Comparison of ENCODE assay signal across 9 cellular contexts in the genomic region with DNA sequence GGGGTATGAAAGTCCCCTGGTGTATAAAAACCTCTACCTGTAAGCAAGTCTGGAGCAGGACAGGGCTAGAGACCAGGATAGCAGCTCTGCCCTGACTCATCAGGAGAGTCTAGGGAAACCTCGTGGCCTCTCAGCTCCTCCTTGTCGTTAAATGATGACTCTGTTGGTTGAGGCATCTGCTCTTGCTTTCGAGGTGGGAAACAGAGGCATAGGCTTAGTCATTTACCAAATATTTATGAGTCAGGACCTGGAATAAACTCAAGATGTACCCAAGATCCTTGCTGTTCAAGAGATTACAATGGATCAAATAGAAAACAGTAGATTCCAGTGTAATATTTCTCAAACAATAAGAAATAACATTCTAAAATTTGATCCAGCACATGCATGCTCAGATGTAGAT. TPM values are rescaled to one million over a fixed set of nuclear protein-coding genes. Genes with fewer than 3 reads are reported as not detected.
DNase-seq lines count a peak whose midpoint lies in the region; ATAC-seq, FAIRE-seq and TF ChIP-seq lines count a peak whose summit lies in the region.
"Had no signal": no experiment of that assay in that cellular context is flagged by ENCODE, and none has a peak within 500 bp of the region (broad histone marks: within the 10 kb centered on the region; RNA-seq: fewer than 3 reads in every experiment).

No MANE protein-coding gene starts in this region.

- H3K4me1 Mint-ChIP-seq in astrocyte (ENCODE audit: low read depth, unreplicated experiment) (peaks cover 31% of the 10 kb centered on the region), memory B cell (peaks cover 37% of the 10 kb centered on the region)

- H3K4me2 ChIP-seq in astrocyte (ENCODE audit: low read length), result peak overlapping the region; percentile 70
- H3K4me2 ChIP-seq: KMS-11 had no signal

- H3K27ac Mint-ChIP-seq in astrocyte (ENCODE audit: unreplicated experiment) (peak overlapping the region; percentile 85), memory B cell (peak overlapping the region; percentile 28)

- no peak overlapping the region for H2AFZ ChIP-seq in astrocyte (ENCODE audit: low read depth, low read length)

- H4K20me1 ChIP-seq in astrocyte (ENCODE audit: insufficient read depth, low read length), result peaks cover 4% of the 10 kb centered on the region

- H3K9me3 Mint-ChIP-seq in astrocyte (ENCODE audit: unreplicated experiment), result peaks cover 3% of the 10 kb centered on the region
- peaks cover 3% of the 10 kb centered on the region for H3K9me3 Mint-ChIP-seq in memory B cell

- peak overlapping the region; percentile 78 for H3K9ac ChIP-seq in astrocyte (ENCODE audit: low read length)
- H3K9ac ChIP-seq: KMS-11 had no signal

- H3K27ac ChIP-seq in astrocyte (ENCODE audit: low read depth, low read length), result peak overlapping the region; percentile 97
- H3K27ac ChIP-seq: KMS-11 had no signal

- H3K27me3 Mint-ChIP-seq in astrocyte (ENCODE audit: low read depth, unreplicated experiment) (no peaks in the 10 kb centered on the region), memory B cell (no peaks in the 10 kb centered on the region)

- no peaks in the 10 kb centered on the region for H3K27me3 ChIP-seq in astrocyte (ENCODE audit: insufficient read depth, low read length)

- H3K36me3 Mint-ChIP-seq in astrocyte (ENCODE audit: low read depth, unreplicated experiment), result peaks cover 14% of the 10 kb centered on the region
- peaks cover 25% of the 10 kb centered on the region for H3K36me3 Mint-ChIP-seq in memory B cell

- FAIRE-seq in astrocyte (lab: Jason Lieb, UNC), result peak; percentile 60

- peaks cover 90% of the 10 kb centered on the region for H3K79me2 ChIP-seq in astrocyte (ENCODE audit: insufficient read depth, low read length)

- peak overlapping the region; percentile 40 for H3K4me3 Mint-ChIP-seq in astrocyte (ENCODE audit: unreplicated experiment)
- H3K4me3 Mint-ChIP-seq in memory B cell, result no peak overlapping the region

- H3K4me3 ChIP-seq in HFF-Myc (replicated peaks; ENCODE audit: low read depth, low read length) (no peak overlapping the region), astrocyte (ENCODE audit: insufficient read depth, low read depth, low read length) (no peak overlapping the region)

- peak; percentile 99 for DNase-seq in A172 (ENCODE audit: low spot score)
- peak; percentile 98 for DNase-seq in HFF-Myc (ENCODE audit: extremely low read depth, low read depth)
- peak; percentile 98 for DNase-seq in astrocyte (ENCODE audit: low read depth)
- no peak for DNase-seq in memory B cell (ENCODE audit: low spot score in 2 of 2)
- no peak for DNase-seq in NCI-H2171 (lab: John Stamatoyannopoulos, UW)
- no peak for DNase-seq in GM19240 (ENCODE audit: insufficient read length, low spot score)

- ATAC-seq in memory B cell (ENCODE audit: low read depth), result no peak
- no peak for ATAC-seq in GM21423 (IDR thresholded peaks at IDR 0.05; ENCODE audit: unreplicated experiment)
- ATAC-seq in HG03039 (IDR thresholded peaks at IDR 0.05; ENCODE audit: unreplicated experiment), result no peak

- peaks cover 11% of the 10 kb centered on the region for H3K36me3 ChIP-seq in astrocyte (ENCODE audit: insufficient read depth, low read length)

- H3K9me3 ChIP-seq in astrocyte (ENCODE audit: insufficient read depth, low read depth, low read length), result no peaks in the 10 kb centered on the region

- peaks cover 50% of the 10 kb centered on the region for H3K4me1 ChIP-seq in astrocyte (ENCODE audit: insufficient read depth, low read length)

- TF ChIP-seq CTCF in HFF-Myc (IDR thresholded peaks at IDR 0.05; ENCODE audit: low read depth, low read length, missing control alignments) (no peak), astrocyte (IDR thresholded peaks at IDR 0.05; ENCODE audit: insufficient read depth, low read depth, low read length) (no peak)

RNA-seq across cellular contexts. Expression of gene MANBAL, which starts 5.5 kb away (rescaled TPM):
- 11.8 and 15.7 TPM in 2 replicates for total RNA-seq in A172 (2014; rRNA removed; shearing (Covaris generic))
- 39.4 and 41.2 TPM in 2 replicates for total RNA-seq in astrocyte

RNA-seq across cellular contexts. Expression of gene GHRH, which starts 33.4 kb away (rescaled TPM):
- not detected in 2 replicates for total RNA-seq in A172 (2014; rRNA removed; shearing (Covaris generic))
- total RNA-seq in astrocyte, result not detected in 2 replicates

RNA-seq across cellular contexts. Expression of gene SRC, which starts 50.9 kb away (rescaled TPM):
- 15.3 and 17.8 TPM in 2 replicates for total RNA-seq in A172 (2014; rRNA removed; shearing (Covaris generic))
- 33.4 and 33.7 TPM in 2 replicates for total RNA-seq in astrocyte

Comparison
In these comparisons a context has a peak if more than half of its experiments do, and no peak if none do; other contexts are left out.
1. DNase-seq: peak in A172 (single experiment), HFF-Myc (single experiment) and astrocyte (single experiment); none in memory B cell (0 of 2), NCI-H2171 (single experiment) and GM19240 (single experiment).